21 cellular contexts compared by ENCODE assay signal in the genomic region with DNA sequence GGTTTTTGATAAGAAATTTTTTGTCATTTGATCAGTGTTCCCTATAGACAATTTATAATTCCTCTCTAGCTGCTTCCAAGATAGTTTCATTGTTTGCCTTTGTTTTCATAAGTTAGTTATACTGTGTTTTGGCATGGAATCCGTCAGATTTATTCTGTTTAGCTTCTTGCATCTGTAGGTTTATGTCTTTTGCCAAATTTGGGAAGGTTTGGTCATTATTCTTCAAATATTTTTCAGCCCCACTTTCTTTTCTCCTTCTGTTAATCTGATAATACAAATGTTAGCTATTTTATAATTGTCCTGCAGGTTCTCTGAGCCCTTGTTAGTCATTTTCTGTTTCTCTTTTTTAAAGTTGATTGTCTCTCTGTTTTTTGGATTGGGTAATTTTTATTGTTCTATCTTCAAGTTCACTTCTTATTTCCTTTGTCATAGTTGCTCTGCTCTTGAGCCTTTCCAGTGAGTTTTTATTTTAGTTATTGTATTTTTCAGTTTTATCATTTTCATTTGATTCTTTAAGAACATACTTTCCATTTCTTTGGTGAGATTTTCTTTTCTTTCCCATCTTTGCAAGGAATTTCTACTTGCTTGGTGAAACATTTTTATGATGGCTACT. TPM values are rescaled to one million over a fixed set of nuclear protein-coding genes. Genes with fewer than 3 reads are reported as not detected.
DNase-seq lines count a peak whose midpoint lies in the region; ATAC-seq, FAIRE-seq and TF ChIP-seq lines count a peak whose summit lies in the region.
"Had no signal": no experiment of that assay in that cellular context is flagged by ENCODE, and none has a peak within 500 bp of the region (broad histone marks: within the 10 kb centered on the region; RNA-seq: fewer than 3 reads in every experiment).

No MANE protein-coding gene starts in this region.

- TF ChIP-seq CTCF in A549 (IDR thresholded peaks at IDR 0.05) (no peak), SU-DHL-6 (IDR thresholded peaks at IDR 0.05; ENCODE audit: insufficient read depth, low read length, poor library complexity, severe bottlenecking) (no peak), hepatocyte (IDR thresholded peaks at IDR 0.05; ENCODE audit: poor library complexity) (no peak), endodermal cell (conservative IDR thresholded peaks at IDR 0.05) (no peak), adrenal gland (IDR thresholded peaks at IDR 0.05) (no peak)

- H3K27ac ChIP-seq in A549: no peak overlapping the region
- H3K27ac ChIP-seq in CD4-positive, alpha-beta memory T cell (ENCODE audit: low read depth, low read length): peak overlapping the region; percentile 77
- H3K27ac ChIP-seq in SU-DHL-6 (ENCODE audit: low read depth, low read length): peak overlapping the region; percentile 100
- peak overlapping the region; percentile 36 for H3K27ac ChIP-seq in caudate nucleus (ENCODE audit: low read depth, low read length)
- no peak overlapping the region for H3K27ac ChIP-seq in hepatocyte
- no peak overlapping the region for H3K27ac ChIP-seq in endodermal cell (ENCODE audit: low read depth, low read length)
- no peak overlapping the region for H3K27ac ChIP-seq in adrenal gland
- H3K27ac ChIP-seq: RWPE1 had no signal

- H3K4me3 Mint-ChIP-seq in CD4-positive, alpha-beta memory T cell: peak overlapping the region in 6 of 8 donors; percentile 72 to 87 (median 80)
- H3K4me3 Mint-ChIP-seq in endodermal cell: no peak overlapping the region
- H3K4me3 Mint-ChIP-seq: H9, WTC11 had no signal

- H3K9me3 Mint-ChIP-seq in CD4-positive, alpha-beta memory T cell: peaks cover 0 to 23% (median 16%) of the 10 kb centered on the region in 8 donors
- H3K9me3 Mint-ChIP-seq in endodermal cell: no peaks in the 10 kb centered on the region
- H3K9me3 Mint-ChIP-seq: WTC11 had no signal

- H3K36me3 ChIP-seq in CD4-positive, alpha-beta memory T cell (ENCODE audit: insufficient read depth, low read length): no peaks in the 10 kb centered on the region
- H3K36me3 ChIP-seq in SU-DHL-6 (ENCODE audit: low read length): peaks cover 10% of the 10 kb centered on the region
- H3K36me3 ChIP-seq in hepatocyte (replicated peaks; ENCODE audit: insufficient read depth, low read depth): no peaks in the 10 kb centered on the region
- no peaks in the 10 kb centered on the region for H3K36me3 ChIP-seq in endodermal cell (ENCODE audit: control insufficient read depth, insufficient read depth, low read length)
- H3K36me3 ChIP-seq in adrenal gland (replicated peaks in 1 of 2): no peaks in the 10 kb centered on the region
- H3K36me3 ChIP-seq: heart left ventricle had no signal

- intact Hi-C loops in CD4-positive, alpha-beta memory T cell (cut with micrococcal nuclease): loop anchor here (5.0 kb wide), 1 partner anchor 33 kb away; no protein-coding TSS in a partner anchor
- intact Hi-C loops in adrenal gland (cut with DNase I): no loop called here

- TF ChIP-seq RAD21 in A549 (conservative IDR thresholded peaks at IDR 0.05 in 1 of 2, IDR thresholded peaks at IDR 0.05 in 1 of 2): no peak

- H3F3A ChIP-seq in SU-DHL-6 (ENCODE audit: insufficient read depth): peaks cover 55% of the 10 kb centered on the region

- no peak overlapping the region for H3K4me2 ChIP-seq in A549
- peak overlapping the region; percentile 58 for H3K4me2 ChIP-seq in SU-DHL-6 (ENCODE audit: low read depth, low read length, poor library complexity, severe bottlenecking)
- H3K4me2 ChIP-seq in hepatocyte: no peak overlapping the region

- H3K4me1 ChIP-seq in A549: peaks cover 67% of the 10 kb centered on the region
- H3K4me1 ChIP-seq in CD4-positive, alpha-beta memory T cell (ENCODE audit: insufficient read depth, low read length): peaks cover 85% of the 10 kb centered on the region
- H3K4me1 ChIP-seq in hepatocyte (ENCODE audit: insufficient read depth): peaks cover 22% of the 10 kb centered on the region
- no peaks in the 10 kb centered on the region for H3K4me1 ChIP-seq in endodermal cell (ENCODE audit: control insufficient read depth, insufficient read depth, low read length)
- no peaks in the 10 kb centered on the region for H3K4me1 ChIP-seq in adrenal gland (replicated peaks in 1 of 2)

- H3K9me2 ChIP-seq in SU-DHL-6 (replicated peaks; ENCODE audit: insufficient read depth, low read length) (no peaks in the 10 kb centered on the region), hepatocyte (replicated peaks; ENCODE audit: insufficient read depth) (no peaks in the 10 kb centered on the region)

- WGBS in A549 (ENCODE audit: missing lambda C conversion rate): 69% methylated on average over 1 of the region's 1 CpG
- WGBS in hepatocyte (ENCODE audit: low lambda C conversion rate, missing lambda C conversion rate): 92% methylated on average over 1 of the region's 1 CpG
- WGBS in endodermal cell (ENCODE audit: insufficient coverage in 1 of 2, insufficient read length in 1 of 2), 2 experiments: 83% methylated on average over 1 of the region's 1 CpG; no CpG with 5 or more reads in 1 of the 2 experiments
- WGBS in adrenal gland, 4 donors: 31 to 64% (median 54%) methylated on average over 1 of the region's 1 CpG

- H3K27me3 ChIP-seq in CD4-positive, alpha-beta memory T cell (ENCODE audit: insufficient read depth, low read length): no peaks in the 10 kb centered on the region
- H3K27me3 ChIP-seq in SU-DHL-6 (ENCODE audit: low read length) (no peaks in the 10 kb centered on the region), hepatocyte (no peaks in the 10 kb centered on the region), endodermal cell (ENCODE audit: control insufficient read depth, insufficient read depth, low read length, poor library complexity, severe bottlenecking) (no peaks in the 10 kb centered on the region), adrenal gland (no peaks in the 10 kb centered on the region)

- CTCF ChIA-PET in A549 (lab: Yijun Ruan, JAX): interaction anchor here (0.6 to 1.7 kb wide), 7 partner anchors 10 to 1493 kb away, joined by 3 to 10 read pairs (median 3); a partner anchor contains a TSS
- CTCF ChIA-PET in CD4-positive, alpha-beta memory T cell (lab: Charles Lee; ENCODE audit: partially characterized antibody): interaction anchor here (0.7 to 10.3 kb wide), 3 partner anchors 13 to 29 kb away, joined by 3 to 151 read pairs (median 3); a partner anchor contains a TSS

- H3K79me2 ChIP-seq in SU-DHL-6 (ENCODE audit: insufficient read depth, low read length) (no peaks in the 10 kb centered on the region), hepatocyte (no peaks in the 10 kb centered on the region)

- H3K4me1 Mint-ChIP-seq in CD4-positive, alpha-beta memory T cell: peaks cover 59 to 93% (median 76%) of the 10 kb centered on the region in 4 donors
- H3K4me1 Mint-ChIP-seq in endodermal cell: peaks cover 13% of the 10 kb centered on the region

- no peak for ATAC-seq in A549
- ATAC-seq: heart left ventricle, WTC11 had no signal

- peak overlapping the region; percentile 83 to 97 (median 92) for H3K27ac Mint-ChIP-seq in CD4-positive, alpha-beta memory T cell
- H3K27ac Mint-ChIP-seq in endodermal cell: no peak overlapping the region
- H3K27ac Mint-ChIP-seq: H9, WTC11 had no signal

- no peak overlapping the region for H2AFZ ChIP-seq in SU-DHL-6 (ENCODE audit: low read depth, low read length, severe bottlenecking)
- no peak overlapping the region for H2AFZ ChIP-seq in hepatocyte

- no peak for DNase-seq in A549 (ENCODE audit: low read depth in 1 of 2, low spot score in 1 of 2)
- no peak for DNase-seq in CD4-positive, alpha-beta memory T cell
- no peak for DNase-seq in caudate nucleus (lab: John Stamatoyannopoulos, UW)
- no peak for DNase-seq in hepatocyte (ENCODE audit: low spot score)
- DNase-seq in foreskin melanocyte: no peak
- no peak for DNase-seq in endodermal cell
- no peak for DNase-seq in adrenal gland
- DNase-seq: amygdala; DMS153; effector CD8-positive, alpha-beta T cell; H9; heart left ventricle; Kasumi-1; NCI-H1417 treated with DMSO at 0.1 percent for 48 hours; NCI-H2171 treated with DMSO at 0.1 percent for 48 hours; NCI-H82; stimulated activated CD4-positive, alpha-beta T cell treated with anti-CD3 and anti-CD28 coated beads, Interleukin-4, amount 100 ng/mL, for 24 hours; SW 1271 had no signal

- POLR2A ChIA-PET in A549 (lab: Yijun Ruan, JAX): no interaction called here
- POLR2A ChIA-PET in CD4-positive, alpha-beta memory T cell (lab: Charles Lee; ENCODE audit: partially characterized antibody): interaction anchor here (1.0 to 6.4 kb wide), 4 partner anchors 11 to 96 kb away, joined by 4 to 154 read pairs (median 28); a partner anchor contains a TSS

- H3K4me3 ChIP-seq in A549: no peak overlapping the region
- no peak overlapping the region for H3K4me3 ChIP-seq in CD4-positive, alpha-beta memory T cell (ENCODE audit: low read length in 2 of 2)
- H3K4me3 ChIP-seq in SU-DHL-6 (ENCODE audit: insufficient read depth, low read length, poor library complexity, severe bottlenecking): peak overlapping the region; percentile 31
- no peak overlapping the region for H3K4me3 ChIP-seq in hepatocyte
- no peak overlapping the region for H3K4me3 ChIP-seq in endodermal cell (ENCODE audit: low read length)
- no peak overlapping the region for H3K4me3 ChIP-seq in adrenal gland

- peaks cover 9 to 12% of the 10 kb centered on the region in 2 donors for H3K36me3 Mint-ChIP-seq in CD4-positive, alpha-beta memory T cell
- H3K36me3 Mint-ChIP-seq in endodermal cell (ENCODE audit: low read depth): no peaks in the 10 kb centered on the region
- H3K36me3 Mint-ChIP-seq: WTC11 had no signal

- peaks cover 23% of the 10 kb centered on the region for H3K9me3 ChIP-seq in A549
- H3K9me3 ChIP-seq in CD4-positive, alpha-beta memory T cell (ENCODE audit: control insufficient read depth in 1 of 2, low read length in 2 of 2): no peaks in the 10 kb centered on the region
- H3K9me3 ChIP-seq in SU-DHL-6 (ENCODE audit: insufficient read depth, low read length): no peaks in the 10 kb centered on the region
- H3K9me3 ChIP-seq in hepatocyte (ENCODE audit: low read depth): no peaks in the 10 kb centered on the region
- H3K9me3 ChIP-seq in endodermal cell (ENCODE audit: control insufficient read depth, low read length): no peaks in the 10 kb centered on the region
- H3K9me3 ChIP-seq in adrenal gland (replicated peaks in 1 of 3): peaks cover 0 to 8% (median 0%) of the 10 kb centered on the region in 3 donors

- no peaks in the 10 kb centered on the region for H4K20me1 ChIP-seq in SU-DHL-6 (ENCODE audit: low read depth, low read length)
- H4K20me1 ChIP-seq in hepatocyte (ENCODE audit: insufficient read depth, poor library complexity, severe bottlenecking): no peaks in the 10 kb centered on the region

- peak overlapping the region; percentile 63 for H3K9ac ChIP-seq in SU-DHL-6 (ENCODE audit: low read length)
- no peak overlapping the region for H3K9ac ChIP-seq in endodermal cell (ENCODE audit: extremely low read depth, low read length, poor library complexity, severe bottlenecking)

- TF ChIP-seq POLR2A in A549 (IDR thresholded peaks at IDR 0.05; ENCODE audit: low read length): no peak
- no peak for TF ChIP-seq POLR2A in adrenal gland (IDR thresholded peaks at IDR 0.05)

- no peak for TF ChIP-seq EP300 in A549 (IDR thresholded peaks at IDR 0.05)

- no peaks in the 10 kb centered on the region for H3K27me3 Mint-ChIP-seq in CD4-positive, alpha-beta memory T cell
- no peaks in the 10 kb centered on the region for H3K27me3 Mint-ChIP-seq in endodermal cell (ENCODE audit: insufficient read depth)

- peak; percentile 92 for FAIRE-seq in A549 (lab: Jason Lieb, UNC)

RNA-seq across cellular contexts. Expression of a gene that starts 5.9 kb away (rescaled TPM):
- polyA plus RNA-seq in A549 (2011; rRNA removed) (1.4 and 2.8 TPM in 2 replicates), A549 (2017; fragmentation: RNase III; extraction: RNeasy Plus Mini Kit Qiagen cat#74134 plus additional on column Dnase treatment) (0.61 to 0.74 TPM (median 0.62 TPM) in 3 replicates), hepatocyte (2.4 and 3.1 TPM in 2 replicates), adrenal gland (1 to 10 TPM; 3.8 to 7.2 (median 4.4) TPM)
- polyA plus RNA-seq in A549 (2012; cell fraction: cytosol; rRNA removed): 0.66 and 0.70 TPM in 2 replicates
- 3.4 and 4.9 TPM in 2 replicates for polyA plus RNA-seq in A549 (2012; cell fraction: nucleus; rRNA removed)
- 12.8 and 17.6 TPM in 2 replicates for polyA minus RNA-seq in A549 (2011; rRNA and poly(A)+ RNA removed)
- total RNA-seq in CD4-positive, alpha-beta memory T cell: 10 to 100 TPM; 74.4 to 79.4 TPM
- polyA plus RNA-seq in CD4-positive, alpha-beta memory T cell: under 1 TPM; 0.10 to 0.65 TPM
- total RNA-seq in hepatocyte (31.2 and 48.2 TPM in 2 replicates), endodermal cell (under 1 TPM; 0.29 to 0.62 TPM), adrenal gland (100 to 1,000 TPM in 5 of 8 donors, 10 to 100 TPM in 3; 53.2 to 785 (median 211) TPM)
- polyA plus RNA-seq in endodermal cell (2013, experiment 1 of 2): 0.14 TPM
- polyA plus RNA-seq in endodermal cell (2013, experiment 2 of 2): 0.33 TPM

RNA-seq across cellular contexts. Expression of a gene that starts 30.6 kb away (rescaled TPM):
- 192 and 208 TPM in 2 replicates for polyA plus RNA-seq in A549 (2011; rRNA removed)
- 371 and 460 TPM in 2 replicates for polyA plus RNA-seq in A549 (2012; cell fraction: cytosol; rRNA removed)
- polyA plus RNA-seq in A549 (2012; cell fraction: nucleus; rRNA removed): 457 and 591 TPM in 2 replicates
- 276 to 295 TPM (median 284 TPM) in 3 replicates for polyA plus RNA-seq in A549 (2017; fragmentation: RNase III; extraction: RNeasy Plus Mini Kit Qiagen cat#74134 plus additional on column Dnase treatment)
- polyA minus RNA-seq in A549 (2011; rRNA and poly(A)+ RNA removed): 147 and 219 TPM in 2 replicates
- 10 to 100 TPM; 53.1 to 56.3 TPM for total RNA-seq in CD4-positive, alpha-beta memory T cell
- 100 to 1,000 TPM in 1 of 2 donors, 10 to 100 TPM in 1; 96.4 to 135 TPM for polyA plus RNA-seq in CD4-positive, alpha-beta memory T cell
- 81.5 and 85.4 TPM in 2 replicates for total RNA-seq in hepatocyte
- polyA plus RNA-seq in hepatocyte: 94.7 and 99.3 TPM in 2 replicates
- total RNA-seq in endodermal cell: 10 to 100 TPM; 88.9 to 96.9 TPM
- polyA plus RNA-seq in endodermal cell (2013, experiment 1 of 2): 90.4 TPM
- polyA plus RNA-seq in endodermal cell (2013, experiment 2 of 2): 90.5 TPM
- 100 to 1,000 TPM in 5 of 8 donors, 10 to 100 TPM in 3; 56.3 to 168 (median 104) TPM for total RNA-seq in adrenal gland
- 100 to 1,000 TPM in 2 of 3 donors, 10 to 100 TPM in 1; 94.7 to 178 (median 119) TPM for polyA plus RNA-seq in adrenal gland

RNA-seq across cellular contexts. Expression of a gene that starts 56.5 kb away (rescaled TPM):
- polyA plus RNA-seq in A549 (2011; rRNA removed) (6.0 and 6.4 TPM in 2 replicates), A549 (2017; fragmentation: RNase III; extraction: RNeasy Plus Mini Kit Qiagen cat#74134 plus additional on column Dnase treatment) (3.1 to 3.8 TPM (median 3.7 TPM) in 3 replicates), hepatocyte (1.1 and 1.7 TPM in 2 replicates), adrenal gland (1 to 10 TPM; 4.0 to 5.1 (median 4.4) TPM)
- polyA plus RNA-seq in A549 (2012; cell fraction: cytosol; rRNA removed): 0.78 and 0.95 TPM in 2 replicates
- polyA plus RNA-seq in A549 (2012; cell fraction: nucleus; rRNA removed): 0.93 and 0.97 TPM in 2 replicates
- polyA minus RNA-seq in A549 (2011; rRNA and poly(A)+ RNA removed): 8.5 and 13.3 TPM in 2 replicates
- total RNA-seq in CD4-positive, alpha-beta memory T cell: 10 to 100 TPM; 17.5 to 18.4 TPM
- 1 to 10 TPM; 2.9 TPM for polyA plus RNA-seq in CD4-positive, alpha-beta memory T cell
- total RNA-seq in hepatocyte (1.6 and 1.8 TPM in 2 replicates), endodermal cell (1 to 10 TPM; 2.5 to 4.6 TPM), adrenal gland (10 to 100 TPM in 2 of 8 donors, 1 to 10 TPM in 6; 5.3 to 15.0 (median 8.0) TPM)
- polyA plus RNA-seq in endodermal cell (2013, experiment 1 of 2): 2.4 TPM
- 2.0 TPM for polyA plus RNA-seq in endodermal cell (2013, experiment 2 of 2)

Comparison
In these comparisons a context has a peak if more than half of its experiments do, and no peak if none do; other contexts are left out.
1. H3K27ac ChIP-seq: peak in CD4-positive, alpha-beta memory T cell (single experiment), SU-DHL-6 (single experiment) and caudate nucleus (single experiment); none in A549 (0 of 2), hepatocyte (single experiment), endodermal cell (single experiment) and adrenal gland (0 of 5).
2. RNA of a gene that starts 5.9 kb away (total RNA-seq): 53.2 to 785 TPM in adrenal gland, 74.4 to 79.4 TPM in CD4-positive, alpha-beta memory T cell and 31.2 to 48.2 TPM in hepatocyte; 0.29 to 0.62 TPM in endodermal cell; every median in the first group is over 10 times any median in the second.